Comparison of ENCODE assay signal across 23 cellular contexts in genomic region chr9:117916291-117916690, GRCh38.
"Had no signal": no experiment of that assay in that cellular context is flagged by ENCODE, and none has a peak within 500 bp of the region (broad histone marks: within the 10 kb centered on the region; RNA-seq: fewer than 3 reads in every experiment).

No MANE protein-coding gene starts in this region.

- H3K4me1 Mint-ChIP-seq: naive thymus-derived CD8-positive, alpha-beta T cell had no signal

- DNase-seq: activated CD4-positive, alpha-beta T cell treated with anti-CD3 and anti-CD28 coated beads, Interleukin-2, amount 50 U/mL, for 1 hour; activated CD4-positive, CD25-positive, alpha-beta regulatory T cell treated with anti-CD3 and anti-CD28 coated beads, Interleukin-2, amount 50 U/mL, for 72 hours; activated CD8-positive, alpha-beta memory T cell treated with anti-CD3 and anti-CD28 coated beads, Interleukin-2, amount 50 U/mL, for 4 hours; activated effector memory CD4-positive, alpha-beta T cell treated with Interleukin-2 at 50 U/mL for 16 hours; activated T-cell treated with anti-CD3 and anti-CD28 coated beads, Interleukin-2, amount 50 U/mL, for 4 hours; adrenal gland; effector CD8-positive, alpha-beta T cell; heart right ventricle; kidney glomerular epithelial cell; left ventricle myocardium superior; mesendoderm; naive thymus-derived CD8-positive, alpha-beta T cell; ovary; right lobe of liver; small intestine; stimulated activated CD4-positive, alpha-beta T cell treated with anti-CD3 and anti-CD28 coated beads, Interleukin-4, amount 100 ng/mL, for 1 hour; stomach; trophoblast cell had no signal

- H3K9me3 ChIP-seq: ovary, right lobe of liver, vagina had no signal

- H3K36me3 ChIP-seq: adrenal gland, esophagus muscularis mucosa, heart right ventricle, ovary, right lobe of liver, stomach, vagina had no signal

- H3K27me3 ChIP-seq: adrenal gland, esophagus muscularis mucosa, heart right ventricle, right lobe of liver, stomach, vagina had no signal

- H3K27ac ChIP-seq: adrenal gland, esophagus muscularis mucosa, heart right ventricle, ovary, right lobe of liver, stomach, vagina, VCaP had no signal

- H3K4me3 Mint-ChIP-seq: activated T-cell treated with anti-CD3 and anti-CD28 coated beads, Interleukin-2, amount 50 U/mL, for 4 hours; dendritic cell treated with granulocyte-macrophage colony-stimulating factor and Interleukin-4, amounts not matched to agents 40 ng/mL and 50 ng/mL, for 4 days; naive thymus-derived CD8-positive, alpha-beta T cell had no signal

- H3K4me1 ChIP-seq: adrenal gland, esophagus muscularis mucosa, heart right ventricle, right lobe of liver, stomach, vagina had no signal

- H3K27ac Mint-ChIP-seq: activated naive CD4-positive, alpha-beta T cell treated with anti-CD3 and anti-CD28 coated beads, Interleukin-2, amount 50 U/mL, for 72 hours; dendritic cell treated with granulocyte-macrophage colony-stimulating factor and Interleukin-4, amounts not matched to agents 40 ng/mL and 50 ng/mL, for 4 days; naive thymus-derived CD8-positive, alpha-beta T cell had no signal

- H3K4me3 ChIP-seq: adrenal gland, esophagus muscularis mucosa, heart right ventricle, ovary, right lobe of liver, stomach, vagina had no signal

- ATAC-seq: activated naive CD4-positive, alpha-beta T cell treated with anti-CD3 and anti-CD28 coated beads, Interleukin-2, amount 50 U/mL, for 72 hours; activated T-cell treated with anti-CD3 and anti-CD28 coated beads, Interleukin-2, amount 50 U/mL, for 4 hours; heart right ventricle; left ventricle myocardium superior; naive thymus-derived CD8-positive, alpha-beta T cell; right lobe of liver had no signal
